ENCODE assay signal across 10 cellular contexts in genomic region chr18:55422456-55423185, GRCh38.
DNase-seq lines count a peak whose midpoint lies in the region; ATAC-seq, FAIRE-seq and TF ChIP-seq lines count a peak whose summit lies in the region.
"Had no signal": no experiment of that assay in that cellular context is flagged by ENCODE, and none has a peak within 500 bp of the region (broad histone marks: within the 10 kb centered on the region; RNA-seq: fewer than 3 reads in every experiment).

No MANE protein-coding gene starts in this region.

- H3K9me3 ChIP-seq in thyroid gland = no peaks in the 10 kb centered on the region
- H3K9me3 ChIP-seq in small intestine (ENCODE audit: control insufficient read depth, low read depth) = no peaks in the 10 kb centered on the region

- no peak for TF ChIP-seq POLR2A in thyroid gland (IDR thresholded peaks at IDR 0.05)

- peak; percentile 29 for ATAC-seq in left lobe of liver
- no peak for ATAC-seq in GM21360 (IDR thresholded peaks at IDR 0.05; ENCODE audit: unreplicated experiment)
- ATAC-seq: K562 had no signal

- FAIRE-seq in small intestine (lab: Jason Lieb, UNC) = no peak
- FAIRE-seq: K562 had no signal

- H3K4me3 ChIP-seq in thyroid gland (replicated peaks in 1 of 3) = no peak overlapping the region
- H3K4me3 ChIP-seq in small intestine (ENCODE audit: low read depth in 1 of 2, low read length in 2 of 2) = no peak overlapping the region
- H3K4me3 ChIP-seq: K562 had no signal

- DNase-seq in NAMALWA (ENCODE audit: low spot score) = peak; percentile 90
- DNase-seq in cerebellar cortex (ENCODE audit: low spot score) = peak; percentile 78
- DNase-seq in left lobe of liver (ENCODE audit: low spot score) = no peak
- DNase-seq in thyroid gland = peak in 1 of 2 donors; percentile 18
- DNase-seq in HT-29 (ENCODE audit: low spot score) = no peak
- no peak for DNase-seq in small intestine
- DNase-seq in activated effector memory CD4-positive, alpha-beta T cell treated with Interleukin-2 at 50 U/mL for 16 hours = no peak

- 62 to 72% methylated on average over 14 of the region's 14 CpGs for WGBS in thyroid gland, 2 donors
- 47 to 79% (median 70%) methylated on average over 14 of the region's 14 CpGs for WGBS in small intestine, 3 donors

- H3K27me3 ChIP-seq in thyroid gland (no peaks in the 10 kb centered on the region), small intestine (ENCODE audit: control insufficient read depth in 2 of 2, insufficient read depth in 2 of 2, low read length in 2 of 2) (no peaks in the 10 kb centered on the region)

- intact Hi-C loops in thyroid gland (cut with DNase I) = no loop called here

- H3K4me1 ChIP-seq in thyroid gland (no peaks in the 10 kb centered on the region), small intestine (ENCODE audit: control insufficient read depth in 2 of 2, insufficient read depth in 1 of 2, low read depth in 1 of 2, low read length in 1 of 2) (no peaks in the 10 kb centered on the region)

- no peak for TF ChIP-seq CTCF in thyroid gland (IDR thresholded peaks at IDR 0.05)

- no peaks in the 10 kb centered on the region for H3K36me3 ChIP-seq in thyroid gland
- H3K36me3 ChIP-seq in small intestine (ENCODE audit: control insufficient read depth in 2 of 2, insufficient read depth in 2 of 2, low read length in 2 of 2) = no peaks in the 10 kb centered on the region

- H3K27ac ChIP-seq in thyroid gland (peak overlapping the region; percentile 61 to 76 (median 69)), small intestine (ENCODE audit: low read depth in 1 of 2, low read length in 1 of 2) (peak overlapping the region in 1 of 2 donors; percentile 83)
- H3K27ac ChIP-seq: VCaP had no signal

Comparison
In these comparisons a context has a peak if more than half of its experiments do, and no peak if none do; other contexts are left out.
1. DNase-seq: peak in NAMALWA (single experiment) and cerebellar cortex (single experiment); none in left lobe of liver (single experiment), HT-29 (single experiment), small intestine (single experiment) and activated effector memory CD4-positive, alpha-beta T cell treated with Interleukin-2 at 50 U/mL for 16 hours (single experiment).